In genomic region chr4:164977243-164978164, GRCh38 we compare ENCODE assay signal across 8 cellular contexts. TPM values are rescaled to one million over a fixed set of nuclear protein-coding genes. Genes with fewer than 3 reads are reported as not detected.
DNase-seq lines count a peak whose midpoint lies in the region; ATAC-seq and TF ChIP-seq lines count a peak whose summit lies in the region.

Gene TRIM61, minus strand, starts transcription at chr4:164977657. Its CDS starts 7,655 bp downstream, at chr4:164970002.

- peak; percentile 69 for DNase-seq in activated CD4-positive, alpha-beta memory T cell treated with anti-CD3 and anti-CD28 coated beads for 36 hours
- peak; percentile 52 for DNase-seq in endodermal cell
- DNase-seq in thoracic aorta (ENCODE audit: low spot score), result no peak
- DNase-seq in COLO668 (lab: John Stamatoyannopoulos, UW; ENCODE audit: unreplicated experiment), result no peak
- DNase-seq in NK-92 treated with Interleukin-12 subunit alpha and Interleukin-12 subunit beta, amount 100 ng/mL, for 24 hours (lab: John Stamatoyannopoulos, UW), result no peak

- CTCF ChIA-PET in activated CD4-positive, alpha-beta memory T cell treated with anti-CD3 and anti-CD28 coated beads for 36 hours (lab: Charles Lee), result no interaction called here

- H3K4me3 ChIP-seq in endodermal cell (ENCODE audit: low read length) (peak within 1 kb of the TSS; percentile 92), neuron (ENCODE audit: low read length) (peak within 1 kb of the TSS; percentile 65), thoracic aorta (peak within 1 kb of the TSS; percentile 79)

- H3K4me1 Mint-ChIP-seq in activated CD4-positive, alpha-beta memory T cell treated with anti-CD3 and anti-CD28 coated beads for 36 hours (ENCODE audit: low read depth), result no peaks in the 10 kb centered on the region
- H3K4me1 Mint-ChIP-seq in endodermal cell, result peaks cover 6% of the 10 kb centered on the region

- peak within 1 kb of the TSS; percentile 31 for H2AFZ ChIP-seq in neuron (ENCODE audit: low read depth, low read length)

- peak within 1 kb of the TSS; percentile 47 for H3K9ac ChIP-seq in endodermal cell (ENCODE audit: extremely low read depth, low read length, poor library complexity, severe bottlenecking)

- TF ChIP-seq CTCF in endodermal cell (conservative IDR thresholded peaks at IDR 0.05), result peak; percentile 43
- no peak for TF ChIP-seq CTCF in thoracic aorta (IDR thresholded peaks at IDR 0.05)

- H3K27ac Mint-ChIP-seq in activated CD4-positive, alpha-beta memory T cell treated with anti-CD3 and anti-CD28 coated beads for 36 hours, result peak within 1 kb of the TSS; percentile 59
- peak within 1 kb of the TSS; percentile 90 for H3K27ac Mint-ChIP-seq in endodermal cell

- H3K27ac ChIP-seq in endodermal cell (ENCODE audit: low read depth, low read length) (no peak within 1 kb of the TSS), thoracic aorta (no peak within 1 kb of the TSS)

- H3K36me3 Mint-ChIP-seq in activated CD4-positive, alpha-beta memory T cell treated with anti-CD3 and anti-CD28 coated beads for 36 hours, result no peaks in the 10 kb centered on the region
- H3K36me3 Mint-ChIP-seq in endodermal cell (ENCODE audit: low read depth), result peaks cover 6% of the 10 kb centered on the region

- H3K36me3 ChIP-seq in endodermal cell (ENCODE audit: control insufficient read depth, insufficient read depth, low read length) (no peaks in the 10 kb centered on the region), neuron (ENCODE audit: insufficient read depth, low read length) (peaks cover under 1% of the 10 kb centered on the region), thoracic aorta (no peaks in the 10 kb centered on the region)

- WGBS in endodermal cell (ENCODE audit: insufficient coverage in 1 of 2, insufficient read length in 1 of 2), 2 experiments, result 52 to 58% methylated on average over 12 to 27 of the region's 27 CpGs

- H3K4me3 Mint-ChIP-seq in activated CD4-positive, alpha-beta memory T cell treated with anti-CD3 and anti-CD28 coated beads for 36 hours, result peak within 1 kb of the TSS; percentile 73
- H3K4me3 Mint-ChIP-seq in endodermal cell, result peak within 1 kb of the TSS; percentile 84

- intact Hi-C loops in activated CD4-positive, alpha-beta memory T cell treated with anti-CD3 and anti-CD28 coated beads for 36 hours (cut with micrococcal nuclease), result loop anchor here (1.0 kb wide), 1 partner anchor 21 kb away; no protein-coding TSS in a partner anchor

- peaks cover 2% of the 10 kb centered on the region for H3K9me3 Mint-ChIP-seq in activated CD4-positive, alpha-beta memory T cell treated with anti-CD3 and anti-CD28 coated beads for 36 hours
- H3K9me3 Mint-ChIP-seq in endodermal cell, result no peaks in the 10 kb centered on the region

- peaks cover 4% of the 10 kb centered on the region for H3K27me3 Mint-ChIP-seq in activated CD4-positive, alpha-beta memory T cell treated with anti-CD3 and anti-CD28 coated beads for 36 hours
- H3K27me3 Mint-ChIP-seq in endodermal cell (ENCODE audit: insufficient read depth), result no peaks in the 10 kb centered on the region

- POLR2A ChIA-PET in activated CD4-positive, alpha-beta memory T cell treated with anti-CD3 and anti-CD28 coated beads for 36 hours (lab: Charles Lee), result interaction anchor here (0.7 to 1.1 kb wide), 2 partner anchors 20 kb away, joined by 3 to 4 read pairs; no protein-coding TSS in a partner anchor

- H3K4me1 ChIP-seq in endodermal cell (ENCODE audit: control insufficient read depth, insufficient read depth, low read length) (no peaks in the 10 kb centered on the region), neuron (ENCODE audit: insufficient read depth, low read length) (peaks cover 3% of the 10 kb centered on the region), thoracic aorta (ENCODE audit: control insufficient read depth in 1 of 2, low read depth in 2 of 2) (no peaks in the 10 kb centered on the region)

- no peaks in the 10 kb centered on the region for H3K27me3 ChIP-seq in endodermal cell (ENCODE audit: control insufficient read depth, insufficient read depth, low read length, poor library complexity, severe bottlenecking)
- no peaks in the 10 kb centered on the region for H3K27me3 ChIP-seq in neuron (ENCODE audit: insufficient read depth, low read length)
- no peaks in the 10 kb centered on the region for H3K27me3 ChIP-seq in thoracic aorta (replicated peaks; ENCODE audit: insufficient read depth)

- no peaks in the 10 kb centered on the region for H3K9me3 ChIP-seq in endodermal cell (ENCODE audit: control insufficient read depth, low read length)
- no peaks in the 10 kb centered on the region for H3K9me3 ChIP-seq in neuron (ENCODE audit: low read length)
- H3K9me3 ChIP-seq in thoracic aorta, result no peaks in the 10 kb centered on the region

- ATAC-seq in GM18907 (IDR thresholded peaks at IDR 0.05; ENCODE audit: unreplicated experiment) (peak; percentile 99), HG03066 (IDR thresholded peaks at IDR 0.05; ENCODE audit: low read depth, unreplicated experiment) (peak; percentile 99), thoracic aorta (ENCODE audit: insufficient number of reproducible peaks, low FRiP score, low read depth) (no peak)

RNA-seq across cellular contexts. Expression of gene TRIM61, which starts in this region (rescaled TPM):
- total RNA-seq in activated CD4-positive, alpha-beta memory T cell treated with anti-CD3 and anti-CD28 coated beads for 36 hours, result 1 to 10 TPM; 1.0 TPM
- total RNA-seq in endodermal cell (1 to 10 TPM; 2.7 to 3.8 TPM), thoracic aorta (under 1 TPM in 1 of 2 donors, not detected in 1; 0.95 TPM)
- polyA plus RNA-seq in endodermal cell (2013, experiment 1 of 2), result 0.85 TPM
- polyA plus RNA-seq in endodermal cell (2013, experiment 2 of 2), result 0.75 TPM

Comparison
In these comparisons a context has a peak if more than half of its experiments do, and no peak if none do; other contexts are left out.
1. DNase-seq: peak in activated CD4-positive, alpha-beta memory T cell treated with anti-CD3 and anti-CD28 coated beads for 36 hours (single experiment) and endodermal cell (single experiment); none in thoracic aorta (single experiment), COLO668 (single experiment) and NK-92 treated with Interleukin-12 subunit alpha and Interleukin-12 subunit beta, amount 100 ng/mL, for 24 hours (single experiment).
2. Peak in every context shown above with its lines, with median percentiles within 50 percentile points of each other: H3K4me3 ChIP-seq.